19 cellular contexts compared by ENCODE assay signal in the genomic region with DNA sequence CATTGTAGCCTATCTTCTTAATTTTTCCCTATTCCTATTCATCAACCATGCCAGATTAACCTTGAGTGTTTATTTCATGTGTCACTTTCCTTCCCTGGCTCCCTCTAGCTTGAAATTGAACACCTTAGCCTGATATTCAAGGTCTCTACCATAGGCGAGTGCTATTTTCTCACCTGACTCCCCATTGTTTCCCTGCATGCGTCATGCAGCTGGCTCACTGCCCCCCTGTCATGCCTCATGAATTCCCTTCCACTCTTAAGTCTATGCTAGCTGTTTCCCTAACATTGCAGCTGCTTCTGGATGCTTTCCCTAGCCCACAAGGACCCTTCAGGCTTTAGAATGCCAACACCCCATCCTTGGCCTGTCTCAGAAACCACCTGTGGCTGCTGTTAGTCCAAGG. TPM values are rescaled to one million over a fixed set of nuclear protein-coding genes. Genes with fewer than 3 reads are reported as not detected.
DNase-seq lines count a peak whose midpoint lies in the region; FAIRE-seq and TF ChIP-seq lines count a peak whose summit lies in the region.
"Had no signal": no experiment of that assay in that cellular context is flagged by ENCODE, and none has a peak within 500 bp of the region (broad histone marks: within the 10 kb centered on the region; RNA-seq: fewer than 3 reads in every experiment).

No MANE protein-coding gene starts in this region.

- no peaks in the 10 kb centered on the region for H3K27me3 ChIP-seq in bronchial epithelial cell (ENCODE audit: control insufficient read depth, insufficient read depth, low read length)
- H3K27me3 ChIP-seq in HAP-1 (ENCODE audit: low read depth) = peaks cover 7% of the 10 kb centered on the region; the same call in 1 of the 2 replicates

- no peak overlapping the region for H3K4me3 ChIP-seq in bronchial epithelial cell (ENCODE audit: low read depth, low read length)
- no peak overlapping the region for H3K4me3 ChIP-seq in HAP-1
- H3K4me3 ChIP-seq: coronary artery had no signal

- no peaks in the 10 kb centered on the region for H3K9me3 Mint-ChIP-seq in activated naive CD4-positive, alpha-beta T cell treated with anti-CD3 and anti-CD28 coated beads for 36 hours

- no peaks in the 10 kb centered on the region for H3K4me1 Mint-ChIP-seq in activated naive CD4-positive, alpha-beta T cell treated with anti-CD3 and anti-CD28 coated beads for 36 hours (ENCODE audit: low read depth)

- no peaks in the 10 kb centered on the region for H3K36me3 ChIP-seq in bronchial epithelial cell (ENCODE audit: control insufficient read depth, insufficient read depth, low read length)
- H3K36me3 ChIP-seq in HAP-1 (replicated peaks) = no peaks in the 10 kb centered on the region

- no peak overlapping the region for H3K4me3 Mint-ChIP-seq in activated naive CD4-positive, alpha-beta T cell treated with anti-CD3 and anti-CD28 coated beads for 36 hours

- H3K27me3 Mint-ChIP-seq in activated naive CD4-positive, alpha-beta T cell treated with anti-CD3 and anti-CD28 coated beads for 36 hours (ENCODE audit: low read depth) = peaks cover 29% of the 10 kb centered on the region

- CTCF ChIA-PET in activated naive CD4-positive, alpha-beta T cell treated with anti-CD3 and anti-CD28 coated beads for 36 hours (lab: Charles Lee) = interaction anchor here (0.6 to 7.7 kb wide), 22 partner anchors 8 to 1010 kb away, joined by 3 to 128 read pairs (median 8); a partner anchor contains a TSS

- intact Hi-C loops in activated naive CD4-positive, alpha-beta T cell treated with anti-CD3 and anti-CD28 coated beads for 36 hours (cut with micrococcal nuclease) = loop anchor here (10.0 kb wide), 1 partner anchor 749 kb away; no protein-coding TSS in a partner anchor

- in situ Hi-C loops in HAP-1 (cut with MboI; ENCODE audit: low sequenced_read_pairs) = loop anchor here (5.0 to 25.0 kb wide), 2 partner anchors 162 to 937 kb away; no protein-coding TSS in a partner anchor

- DNase-seq in Daoy (ENCODE audit: low read depth) (peak; percentile 75), NCI-H345 (lab: John Stamatoyannopoulos, UW) (peak; percentile 17), bronchial epithelial cell (ENCODE audit: low read depth) (peak; percentile 93), left kidney (ENCODE audit: low read depth, low spot score) (peak; percentile 86), DMS 273 (lab: John Stamatoyannopoulos, UW; ENCODE audit: unreplicated experiment) (no peak), COLO829 (ENCODE audit: low spot score) (no peak), HAP-1 (ENCODE audit: low spot score in 2 of 2) (no peak)
- DNase-seq in activated naive CD4-positive, alpha-beta T cell treated with anti-CD3 and anti-CD28 coated beads for 36 hours = no peak
- DNase-seq: erythroblast; head of caudate nucleus; left colon; NCI-H2081; NK-92 treated with Interleukin-12 subunit alpha and Interleukin-12 subunit beta, amount 100 ng/mL, for 24 hours; stimulated activated CD4-positive, alpha-beta T cell treated with anti-CD3 and anti-CD28 coated beads, Interleukin-2, amount 100 ng/mL, for 48 hours; T-helper 1 cell had no signal

- no peak overlapping the region for H3K27ac Mint-ChIP-seq in activated naive CD4-positive, alpha-beta T cell treated with anti-CD3 and anti-CD28 coated beads for 36 hours

- no peaks in the 10 kb centered on the region for H3K36me3 Mint-ChIP-seq in activated naive CD4-positive, alpha-beta T cell treated with anti-CD3 and anti-CD28 coated beads for 36 hours (ENCODE audit: low read depth)

- no peak for TF ChIP-seq CTCF in bronchial epithelial cell (IDR thresholded peaks at IDR 0.05; ENCODE audit: insufficient read depth, low read length, severe bottlenecking)

- peak; percentile 92 for FAIRE-seq in bronchial epithelial cell (lab: Jason Lieb, UNC)
- FAIRE-seq: H54 had no signal

- H3K4me1 ChIP-seq in HAP-1 = no peaks in the 10 kb centered on the region

- no peaks in the 10 kb centered on the region for H3K9me3 ChIP-seq in HAP-1

RNA-seq across cellular contexts. Expression of a gene that starts 56.7 kb away (rescaled TPM):
- total RNA-seq in Daoy (2014; rRNA removed; shearing (Covaris generic)) = 0.34 and 0.98 TPM in 2 replicates
- total RNA-seq in bronchial epithelial cell = 3.1 and 3.9 TPM in 2 replicates
- total RNA-seq in activated naive CD4-positive, alpha-beta T cell treated with anti-CD3 and anti-CD28 coated beads for 36 hours = not detected
- total RNA-seq: activated CD8-positive, alpha-beta memory T cell treated with anti-CD3 and anti-CD28 coated beads for 36 hours; osteoblast had no signal

Comparison
In these comparisons a context has a peak if more than half of its experiments do, and no peak if none do; other contexts are left out.
1. DNase-seq: peak in Daoy (single experiment), NCI-H345 (single experiment), bronchial epithelial cell (single experiment) and left kidney (single experiment); none in DMS 273 (single experiment), COLO829 (single experiment), HAP-1 (0 of 2) and activated naive CD4-positive, alpha-beta T cell treated with anti-CD3 and anti-CD28 coated beads for 36 hours (single experiment).